ENCODE assay signal across 21 cellular contexts in genomic region chr2:60070851-60071250, GRCh38.
"Had no signal": no experiment of that assay in that cellular context is flagged by ENCODE, and none has a peak within 500 bp of the region (broad histone marks: within the 10 kb centered on the region; RNA-seq: fewer than 3 reads in every experiment).

No MANE protein-coding gene starts in this region.

- DNase-seq: colonic mucosa; dermis blood vessel endothelial cell; effector CD4-positive, alpha-beta T cell; endodermal cell; erythroblast; immature natural killer cell; kidney; left cardiac atrium; left ventricle myocardium superior; mesenchymal stem cell; midbrain; naive B cell; right lobe of liver; spleen; stimulated activated CD4-positive, alpha-beta T cell treated with anti-CD3 and anti-CD28 coated beads, Interleukin-15, amount 100 ng/mL, for 24 hours; stimulated activated CD4-positive, alpha-beta T cell treated with anti-CD3 and anti-CD28 coated beads, Interleukin-1b, Interleukin-23, amount 100 ng/mL, for 48 hours; stimulated activated CD4-positive, alpha-beta T cell treated with anti-CD3 and anti-CD28 coated beads, Interleukin-4, amount 100 ng/mL, for 24 hours; stimulated activated naive B cell treated with anti-CD40 and anti-IgM and Interleukin-4, amounts not matched to agents 10 μg/mL and 1 μg/mL and 100 μg/mL, for 72 hours; stimulated activated naive CD8-positive, alpha-beta T cell treated with anti-CD3 and anti-CD28 coated beads, Interleukin-15, amount 100 ng/mL, for 72 hours; transverse colon had no signal

- FAIRE-seq: endothelial cell of umbilical vein, kidney had no signal
